In the genomic region with DNA sequence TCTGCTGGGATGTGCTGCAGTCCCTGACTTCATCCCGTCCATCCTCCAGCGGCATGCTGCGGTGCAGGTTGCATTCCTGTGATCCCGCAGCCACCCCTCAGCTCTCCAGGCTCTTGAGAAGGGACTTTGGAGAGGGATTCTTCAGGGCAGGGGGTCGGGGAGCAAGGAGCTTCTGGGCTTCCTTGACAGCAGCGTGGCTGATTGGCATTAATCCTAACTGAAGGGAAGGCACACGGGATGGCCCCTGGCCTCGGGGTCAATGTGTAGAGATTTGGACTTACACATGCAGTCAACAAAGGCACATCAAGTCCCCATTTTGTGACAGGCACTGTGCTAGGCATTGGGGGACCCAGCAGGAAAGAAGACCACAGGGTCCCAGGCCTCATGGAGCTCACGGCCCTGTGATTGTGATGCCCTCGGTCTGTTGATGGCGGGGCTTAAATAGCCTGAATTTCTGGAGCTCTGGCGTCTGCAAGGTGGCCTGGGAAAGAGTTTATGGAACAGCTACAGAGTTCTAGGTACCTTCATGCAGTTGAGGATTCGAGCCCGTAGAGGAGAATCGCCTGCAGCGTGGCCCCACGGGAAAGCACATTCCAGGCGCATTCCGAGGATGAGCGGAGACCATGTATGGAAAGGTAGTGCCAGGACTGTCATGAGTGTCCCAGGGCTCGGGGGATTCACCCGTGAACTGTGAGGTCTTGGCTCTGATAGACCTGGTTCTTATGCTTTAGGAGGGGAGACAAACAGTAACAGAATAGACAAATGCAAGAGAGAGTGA, we compare ENCODE assay signal across 19 cellular contexts. TPM values are rescaled to one million over a fixed set of nuclear protein-coding genes. Genes with fewer than 3 reads are reported as not detected.
DNase-seq lines count a peak whose midpoint lies in the region; ATAC-seq and TF ChIP-seq lines count a peak whose summit lies in the region.
"Had no signal": no experiment of that assay in that cellular context is flagged by ENCODE, and none has a peak within 500 bp of the region (broad histone marks: within the 10 kb centered on the region; RNA-seq: fewer than 3 reads in every experiment).

No MANE protein-coding gene starts in this region.

- no peak overlapping the region for H3K4me3 Mint-ChIP-seq in H9
- H3K4me3 Mint-ChIP-seq in endothelial cell (ENCODE audit: unreplicated experiment) = peak overlapping the region; percentile 70
- H3K4me3 Mint-ChIP-seq in natural killer cell treated with Interleukin-12 subunit alpha and Interleukin-12 subunit beta and Interleukin-15 and Interleukin-18, amount 100 ng/mL, for 72 hours = no peak overlapping the region
- H3K4me3 Mint-ChIP-seq: CD8-positive, alpha-beta T cell; HFFc6 had no signal

- WGBS in H9 (ENCODE audit: extremely low coverage, insufficient read length, low lambda C conversion rate) = no CpG with 5 or more reads among the region's 22 CpGs
- no CpG with 5 or more reads among the region's 22 CpGs for WGBS in trophoblast cell (ENCODE audit: extremely low coverage, insufficient coverage, insufficient read length)

- H3K79me1 ChIP-seq in H9 (ENCODE audit: insufficient read depth, low read depth, low read length, poor library complexity, severe bottlenecking) (no peaks in the 10 kb centered on the region), trophoblast cell (ENCODE audit: low read length) (no peaks in the 10 kb centered on the region)

- H3T11ph ChIP-seq in H9 (ENCODE audit: low read length) = no peak overlapping the region

- peaks cover 0 to 34% (median 0%) of the 10 kb centered on the region in 11 experiments; a peak in 2 of 22 replicates for H3K36me3 ChIP-seq in BLaER1 treated with 17β-estradiol and CSF1 and Interleukin-3, amounts not matched to agents 10 nM and 100 nM
- peaks cover 0 to 2% of the 10 kb centered on the region in 2 experiments for H3K36me3 ChIP-seq in trophoblast cell (ENCODE audit: control insufficient read depth in 1 of 2, insufficient read depth in 2 of 2, low read length in 2 of 2)

- CTCF ChIA-PET in RWPE1 (lab: Yijun Ruan, JAX) = interaction anchor here (0.5 to 1.6 kb wide), 4 partner anchors 23 to 264 kb away, joined by 3 to 5 read pairs (median 4); no protein-coding TSS in a partner anchor

- H4K8ac ChIP-seq in H9 (replicated peaks; ENCODE audit: insufficient read length, low read depth, low read length) = no peak overlapping the region
- H4K8ac ChIP-seq in trophoblast cell (ENCODE audit: low read depth, low read length) = no peak overlapping the region

- H3K4me2 ChIP-seq in BLaER1 treated with 17β-estradiol and CSF1 and Interleukin-3, amounts not matched to agents 10 nM and 100 nM = peak overlapping the region in 7 of 11 experiments; percentile 19 to 75 (median 58); a peak in 13 of 22 replicates
- H3K4me2 ChIP-seq in H9 (ENCODE audit: insufficient read depth, insufficient read length, low read length) (no peak overlapping the region), trophoblast cell (ENCODE audit: low read length) (no peak overlapping the region)

- no peak overlapping the region for H2BK5ac ChIP-seq in H9 (ENCODE audit: insufficient read length, low read length)
- H2BK5ac ChIP-seq in trophoblast cell (ENCODE audit: low read depth, low read length, poor library complexity) = no peak overlapping the region

- 0 out of 22 replicates have a peak, but pooled peaks cover 0 to 4% (median 0%) of the 10 kb centered on the region in 11 experiments for H3K9me3 ChIP-seq in BLaER1 treated with 17β-estradiol and CSF1 and Interleukin-3, amounts not matched to agents 10 nM and 100 nM (replicated peaks in 1 of 11)
- H3K9me3 ChIP-seq in H9 (ENCODE audit: control insufficient read depth, low read depth, low read length) = no peaks in the 10 kb centered on the region
- H3K9me3 ChIP-seq in trophoblast cell (ENCODE audit: insufficient read depth, low read depth, low read length) = peaks cover 1% of the 10 kb centered on the region

- no peak overlapping the region for H2BK20ac ChIP-seq in H9 (ENCODE audit: low read depth, low read length, poor library complexity, severe bottlenecking)

- no peak overlapping the region for H2BK15ac ChIP-seq in H9 (ENCODE audit: low read depth, low read length)

- H3K56ac ChIP-seq in H9 (ENCODE audit: insufficient read length, low read depth, low read length) = no peak overlapping the region

- H3K27ac Mint-ChIP-seq in H9 (peak overlapping the region in 2 of 3 experiments; percentile 5 to 86; a peak in 4 of 7 replicates), endothelial cell (ENCODE audit: unreplicated experiment) (no peak overlapping the region)
- peak overlapping the region in 1 of 2 donors; percentile 40 for H3K27ac Mint-ChIP-seq in natural killer cell treated with Interleukin-12 subunit alpha and Interleukin-12 subunit beta and Interleukin-15 and Interleukin-18, amount 100 ng/mL, for 72 hours
- H3K27ac Mint-ChIP-seq: CD8-positive, alpha-beta T cell; HFFc6 had no signal

- POLR2A ChIA-PET in RWPE1 (lab: Yijun Ruan, JAX; ENCODE audit: low non-redundant PET) = no interaction called here

- DNase-seq in H9 (no peak), endothelial cell (ENCODE audit: low spot score) (no peak), trophoblast cell (peak; percentile 42 to 68), RWPE1 (ENCODE audit: low spot score) (no peak)
- no peak for DNase-seq in natural killer cell treated with Interleukin-12 subunit alpha and Interleukin-12 subunit beta and Interleukin-15 and Interleukin-18, amount 100 ng/mL, for 72 hours (ENCODE audit: low spot score)
- DNase-seq: ACHN; CD8-positive, alpha-beta T cell; COR-L47; DMS153; DMS79 treated with DMSO at 0.1 percent for 48 hours; EL; GDM1; GOT3; HCEC 1CT; HFFc6 had no signal

- H3K4ac ChIP-seq in H9 (ENCODE audit: low read depth, low read length) = no peak overlapping the region
- no peak overlapping the region for H3K4ac ChIP-seq in trophoblast cell (ENCODE audit: low read depth, low read length)

- H3K36me3 Mint-ChIP-seq in H9 (ENCODE audit: insufficient read depth in 1 of 3, low read depth in 3 of 3) (peaks cover 16 to 73% (median 53%) of the 10 kb centered on the region in 3 experiments; a peak in 6 of 7 replicates), endothelial cell (ENCODE audit: low read depth, unreplicated experiment) (peaks cover 22% of the 10 kb centered on the region)
- H3K36me3 Mint-ChIP-seq in natural killer cell treated with Interleukin-12 subunit alpha and Interleukin-12 subunit beta and Interleukin-15 and Interleukin-18, amount 100 ng/mL, for 72 hours = no peaks in the 10 kb centered on the region

- H4K91ac ChIP-seq in H9 (ENCODE audit: insufficient read length, low read depth, low read length) = no peak overlapping the region
- no peak overlapping the region for H4K91ac ChIP-seq in trophoblast cell (ENCODE audit: low read depth, low read length)

- H4K5ac ChIP-seq in H9 (ENCODE audit: insufficient read length, low read depth, low read length) = no peak overlapping the region

- H3K4me1 Mint-ChIP-seq in H9 (no peaks in the 10 kb centered on the region), endothelial cell (ENCODE audit: unreplicated experiment) (peaks cover 22% of the 10 kb centered on the region)
- H3K4me1 Mint-ChIP-seq in natural killer cell treated with Interleukin-12 subunit alpha and Interleukin-12 subunit beta and Interleukin-15 and Interleukin-18, amount 100 ng/mL, for 72 hours (ENCODE audit: low read depth in 2 of 2) = peaks cover 0 to 7% of the 10 kb centered on the region in 2 donors

- H3K4me1 ChIP-seq in BLaER1 treated with 17β-estradiol and CSF1 and Interleukin-3, amounts not matched to agents 10 nM and 100 nM = peaks cover 36 to 77% (median 61%) of the 10 kb centered on the region in 10 experiments
- H3K4me1 ChIP-seq in H9 (ENCODE audit: insufficient read depth, low read length) (no peaks in the 10 kb centered on the region), trophoblast cell (ENCODE audit: control insufficient read depth in 1 of 2, insufficient read depth in 2 of 2, low read length in 2 of 2) (peaks cover 6 to 9% of the 10 kb centered on the region in 2 experiments)

- no peak overlapping the region; a peak in 1 of 22 replicates for H3K27ac ChIP-seq in BLaER1 treated with 17β-estradiol and CSF1 and Interleukin-3, amounts not matched to agents 10 nM and 100 nM
- H3K27ac ChIP-seq in H9 (ENCODE audit: insufficient read length, low read depth, low read length) (no peak overlapping the region), trophoblast cell (ENCODE audit: low read depth, low read length) (no peak overlapping the region), RWPE1 (no peak overlapping the region)
- H3K27ac ChIP-seq: C4-2B had no signal

- TF ChIP-seq CTCF in H9 (conservative IDR thresholded peaks at IDR 0.05) (no peak), endothelial cell (IDR thresholded peaks at IDR 0.05; ENCODE audit: unreplicated experiment) (no peak), RWPE1 (conservative IDR thresholded peaks at IDR 0.05; ENCODE audit: low read depth) (no peak)

- H4K12ac ChIP-seq in trophoblast cell (ENCODE audit: low read depth, low read length) = no peak overlapping the region

- H3K9ac ChIP-seq in BLaER1 treated with 17β-estradiol and CSF1 and Interleukin-3, amounts not matched to agents 10 nM and 100 nM = no peak overlapping the region
- H3K9ac ChIP-seq in H9 (ENCODE audit: extremely low read depth, insufficient read length, low read length) (no peak overlapping the region), trophoblast cell (ENCODE audit: low read length) (no peak overlapping the region)

- no peak overlapping the region; the same call in 1 of the 2 replicates for H3K14ac ChIP-seq in H9 (ENCODE audit: insufficient read depth, low read length)
- no peak overlapping the region for H3K14ac ChIP-seq in trophoblast cell (ENCODE audit: low read length)

- H2BK12ac ChIP-seq in H9 (ENCODE audit: insufficient read length, low read depth, low read length) (no peak overlapping the region), trophoblast cell (ENCODE audit: low read length) (no peak overlapping the region)

- no peaks in the 10 kb centered on the region for H3K27me3 ChIP-seq in BLaER1 treated with 17β-estradiol and CSF1 and Interleukin-3, amounts not matched to agents 10 nM and 100 nM
- H3K27me3 ChIP-seq in H9 (ENCODE audit: insufficient read depth, low read length) (no peaks in the 10 kb centered on the region), trophoblast cell (ENCODE audit: insufficient read depth, low read length) (no peaks in the 10 kb centered on the region)

- H2AFZ ChIP-seq in H9 (ENCODE audit: low read length) = no peak overlapping the region
- H2AFZ ChIP-seq in trophoblast cell (ENCODE audit: insufficient read depth, low read length, poor library complexity) = no peak overlapping the region

- no peak overlapping the region for H3K4me3 ChIP-seq in BLaER1 treated with 17β-estradiol and CSF1 and Interleukin-3, amounts not matched to agents 10 nM and 100 nM
- no peak overlapping the region for H3K4me3 ChIP-seq in trophoblast cell (ENCODE audit: low read depth, low read length)

- H3K79me2 ChIP-seq in H9 (ENCODE audit: insufficient read depth, low read length) (no peaks in the 10 kb centered on the region), trophoblast cell (ENCODE audit: control insufficient read depth, insufficient read depth, low read length, poor library complexity) (no peaks in the 10 kb centered on the region)

- no peak overlapping the region for H2AK5ac ChIP-seq in H9 (ENCODE audit: insufficient read length, low read length)
- no peak overlapping the region for H2AK5ac ChIP-seq in trophoblast cell (ENCODE audit: low read length)

- H3K18ac ChIP-seq in H9 (ENCODE audit: insufficient read length, low read depth, low read length) = no peak overlapping the region
- H3K18ac ChIP-seq in trophoblast cell (ENCODE audit: low read length) = no peak overlapping the region

- H2BK120ac ChIP-seq in H9 (ENCODE audit: low read depth, low read length, poor library complexity, severe bottlenecking) (no peak overlapping the region), trophoblast cell (ENCODE audit: insufficient read depth, low read length, poor library complexity) (no peak overlapping the region)

- peaks cover 0 to 10% (median 0%) of the 10 kb centered on the region in 11 experiments; a peak in 2 of 22 replicates for H4K20me1 ChIP-seq in BLaER1 treated with 17β-estradiol and CSF1 and Interleukin-3, amounts not matched to agents 10 nM and 100 nM
- H4K20me1 ChIP-seq in H9 (ENCODE audit: control insufficient read depth, insufficient read depth, insufficient read length) = no peaks in the 10 kb centered on the region

- H3K27me3 Mint-ChIP-seq in H9 (ENCODE audit: low read depth) (no peaks in the 10 kb centered on the region), endothelial cell (ENCODE audit: unreplicated experiment) (peaks cover 5% of the 10 kb centered on the region)
- no peaks in the 10 kb centered on the region for H3K27me3 Mint-ChIP-seq in natural killer cell treated with Interleukin-12 subunit alpha and Interleukin-12 subunit beta and Interleukin-15 and Interleukin-18, amount 100 ng/mL, for 72 hours

- no peaks in the 10 kb centered on the region for H3K9me3 Mint-ChIP-seq in H9
- no peaks in the 10 kb centered on the region for H3K9me3 Mint-ChIP-seq in endothelial cell (ENCODE audit: unreplicated experiment)
- H3K9me3 Mint-ChIP-seq in natural killer cell treated with Interleukin-12 subunit alpha and Interleukin-12 subunit beta and Interleukin-15 and Interleukin-18, amount 100 ng/mL, for 72 hours = no peaks in the 10 kb centered on the region
- H3K9me3 Mint-ChIP-seq: CD8-positive, alpha-beta T cell; HFFc6 had no signal

- no peaks in the 10 kb centered on the region for H3K23me2 ChIP-seq in H9 (ENCODE audit: insufficient read length, low read depth, low read length, poor library complexity, severe bottlenecking)

- ATAC-seq in natural killer cell treated with Interleukin-12 subunit alpha and Interleukin-12 subunit beta and Interleukin-15 and Interleukin-18, amount 100 ng/mL, for 72 hours = no peak
- ATAC-seq in GM21447 (IDR thresholded peaks at IDR 0.05; ENCODE audit: unreplicated experiment) = no peak
- ATAC-seq in HG02884 (IDR thresholded peaks at IDR 0.05; ENCODE audit: unreplicated experiment) = no peak
- ATAC-seq: CD8-positive, alpha-beta T cell had no signal

- H3K23ac ChIP-seq in H9 (ENCODE audit: insufficient read length, low read depth, low read length) = no peak overlapping the region
- H3K23ac ChIP-seq in trophoblast cell (ENCODE audit: low read length) = no peak overlapping the region

RNA-seq across cellular contexts. Expression of a gene that starts 20.1 kb away (rescaled TPM):
- total RNA-seq in H9 (2021) (17.4 and 19.8 TPM in 2 replicates), endothelial cell (ENCODE audit: unreplicated experiment) (19.8 TPM)
- polyA plus RNA-seq in trophoblast cell (2013) = 3.5 and 3.6 TPM in 2 replicates
- total RNA-seq in natural killer cell treated with Interleukin-12 subunit alpha and Interleukin-12 subunit beta and Interleukin-15 and Interleukin-18, amount 100 ng/mL, for 72 hours = 10 to 100 TPM; 20.3 to 21.8 TPM

RNA-seq across cellular contexts. Expression of a gene that starts 49.6 kb away (rescaled TPM):
- total RNA-seq in H9 (2021) (25.8 and 26.0 TPM in 2 replicates), endothelial cell (ENCODE audit: unreplicated experiment) (22.7 TPM)
- 4.5 TPM in 2 replicates for polyA plus RNA-seq in trophoblast cell (2013)
- 10 to 100 TPM; 12.3 to 28.4 TPM for total RNA-seq in natural killer cell treated with Interleukin-12 subunit alpha and Interleukin-12 subunit beta and Interleukin-15 and Interleukin-18, amount 100 ng/mL, for 72 hours

Comparison
In these comparisons a context has a peak if more than half of its experiments do, and no peak if none do; other contexts are left out.
1. H3K4me2 ChIP-seq: peak in BLaER1 treated with 17β-estradiol and CSF1 and Interleukin-3, amounts not matched to agents 10 nM and 100 nM (7 of 11); none in H9 (single experiment) and trophoblast cell (single experiment).
2. DNase-seq: peak in trophoblast cell (2 of 2); none in H9 (single experiment), endothelial cell (single experiment), natural killer cell treated with Interleukin-12 subunit alpha and Interleukin-12 subunit beta and Interleukin-15 and Interleukin-18, amount 100 ng/mL, for 72 hours (single experiment) and RWPE1 (single experiment).